In the genomic region with DNA sequence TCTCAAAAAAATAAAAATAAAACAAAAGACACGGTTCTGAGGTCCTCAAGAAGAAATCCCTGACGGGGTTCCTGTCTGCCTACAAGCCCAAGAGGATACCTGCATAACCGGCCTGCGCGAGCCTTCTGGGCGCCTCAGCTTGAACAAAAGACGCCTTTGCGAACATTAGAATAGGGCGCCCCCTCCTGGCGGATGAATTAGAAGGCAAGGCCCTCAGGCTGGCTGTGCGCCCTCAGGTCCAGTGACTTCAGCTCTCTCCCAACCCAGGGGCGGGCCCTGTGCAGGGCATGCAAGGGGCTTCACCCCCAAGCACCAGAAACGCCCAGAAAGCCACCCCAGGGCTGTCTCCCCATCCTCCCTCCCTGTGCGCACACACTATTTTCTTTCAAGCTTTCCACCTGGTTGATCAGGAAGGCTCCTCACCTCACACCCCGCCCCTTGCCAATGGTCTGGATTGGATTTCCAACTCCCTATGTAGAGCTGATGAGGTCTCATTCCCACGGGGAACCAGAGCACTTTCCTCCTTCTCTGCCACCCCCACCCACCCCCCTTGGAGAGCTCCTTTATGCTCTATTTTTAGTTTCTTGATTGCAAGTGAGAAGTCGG, we compare ENCODE assay signal across 8 cellular contexts.
DNase-seq lines count a peak whose midpoint lies in the region; ATAC-seq and TF ChIP-seq lines count a peak whose summit lies in the region.

No MANE protein-coding gene starts in this region.

- DNase-seq in GM12864 (ENCODE audit: low read depth) (peak; percentile 7), NCI-H2029 treated with DMSO at 0.1 percent for 48 hours (lab: John Stamatoyannopoulos, UW) (peak; percentile 14), fibroblast of the aortic adventitia (ENCODE audit: low read depth) (peak; percentile 68), osteoblast (ENCODE audit: insufficient read length, low spot score, missing footprints) (peak; percentile 92), T-helper 17 cell (no peak)

- H3K36me3 ChIP-seq in osteoblast (ENCODE audit: insufficient read depth, low read length) = no peaks in the 10 kb centered on the region

- H3K9me3 ChIP-seq in osteoblast (ENCODE audit: low read depth, low read length) (no peaks in the 10 kb centered on the region), T-helper 17 cell (ENCODE audit: control insufficient read depth, low read length, poor library complexity, severe bottlenecking) (no peaks in the 10 kb centered on the region)

- no peak overlapping the region for H3K4me3 ChIP-seq in GM12864 (ENCODE audit: low read depth, low read length)
- no peak overlapping the region for H3K4me3 ChIP-seq in fibroblast of the aortic adventitia (ENCODE audit: low read depth, low read length)
- H3K4me3 ChIP-seq in osteoblast (ENCODE audit: insufficient read depth, low read length) = no peak overlapping the region

- H3K27ac ChIP-seq in 22Rv1 = no peak overlapping the region
- H3K27ac ChIP-seq in VCaP = no peak overlapping the region
- H3K27ac ChIP-seq in osteoblast (ENCODE audit: low read depth, low read length) = no peak overlapping the region

- H3K4me1 Mint-ChIP-seq in T-helper 17 cell = no peaks in the 10 kb centered on the region

- ATAC-seq in T-helper 17 cell = no peak
- ATAC-seq in GM19035 (IDR thresholded peaks at IDR 0.05; ENCODE audit: unreplicated experiment) = no peak

- H2AFZ ChIP-seq in osteoblast (ENCODE audit: low read length) = no peak overlapping the region

- H3K4me1 ChIP-seq in osteoblast (ENCODE audit: insufficient read depth, low read length) = no peaks in the 10 kb centered on the region

- H3K79me2 ChIP-seq in osteoblast (ENCODE audit: insufficient read depth, low read length) = no peaks in the 10 kb centered on the region

- H3K27ac Mint-ChIP-seq in T-helper 17 cell = no peak overlapping the region

- H3K4me3 Mint-ChIP-seq in T-helper 17 cell = no peak overlapping the region

- peaks cover 3% of the 10 kb centered on the region for H3K27me3 ChIP-seq in osteoblast (ENCODE audit: insufficient read depth, low read length)

- TF ChIP-seq CTCF in 22Rv1 (IDR thresholded peaks at IDR 0.05) (peak; percentile 78), GM12864 (IDR thresholded peaks at IDR 0.05; ENCODE audit: low read depth, low read length, missing control alignments) (peak; percentile 70), VCaP (conservative IDR thresholded peaks at IDR 0.05) (peak; percentile 86), fibroblast of the aortic adventitia (IDR thresholded peaks at IDR 0.05; ENCODE audit: insufficient read depth, low read length) (peak; percentile 65), osteoblast (IDR thresholded peaks at IDR 0.05; ENCODE audit: extremely low read depth, low read depth, low read length) (peak; percentile 56)

- H3K4me2 ChIP-seq in osteoblast (ENCODE audit: insufficient read depth, low read length) = no peak overlapping the region

- no peaks in the 10 kb centered on the region for H4K20me1 ChIP-seq in osteoblast (ENCODE audit: insufficient read depth, low read length)

- peaks cover 66% of the 10 kb centered on the region for H3K27me3 Mint-ChIP-seq in T-helper 17 cell

- peaks cover 4% of the 10 kb centered on the region for H3K36me3 Mint-ChIP-seq in T-helper 17 cell (ENCODE audit: low read depth)

Comparison
In these comparisons a context has a peak if more than half of its experiments do, and no peak if none do; other contexts are left out.
1. DNase-seq: peak in GM12864 (single experiment), NCI-H2029 treated with DMSO at 0.1 percent for 48 hours (single experiment), fibroblast of the aortic adventitia (single experiment) and osteoblast (single experiment); none in T-helper 17 cell (0 of 3).
2. Peak in every context shown above with its lines, with median percentiles within 50 percentile points of each other: CTCF ChIP-seq.